In the genomic region with DNA sequence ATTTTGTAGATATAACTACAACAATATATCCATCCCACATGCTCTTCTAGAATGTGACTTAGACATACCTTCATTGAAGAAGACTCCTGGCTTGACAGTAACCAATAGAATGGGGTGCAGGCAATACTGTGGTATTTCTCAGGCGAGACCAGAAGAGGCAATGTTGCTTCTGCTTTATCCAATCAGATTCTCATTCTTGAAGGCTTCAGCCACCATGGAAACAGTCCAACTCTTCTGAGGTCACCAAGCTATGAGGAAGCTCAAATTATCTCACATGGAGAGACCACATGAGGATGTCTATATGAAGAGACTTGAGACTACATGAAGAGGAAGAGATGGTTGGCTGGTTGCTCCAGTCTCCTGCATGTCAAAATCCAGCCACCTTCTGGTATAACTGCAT, we compare ENCODE assay signal across 15 cellular contexts.
"Had no signal": no experiment of that assay in that cellular context is flagged by ENCODE, and none has a peak within 500 bp of the region (broad histone marks: within the 10 kb centered on the region; RNA-seq: fewer than 3 reads in every experiment).

No MANE protein-coding gene starts in this region.

- H3K4me3 ChIP-seq: transverse colon had no signal

- DNase-seq: activated CD4-positive, alpha-beta T cell treated with anti-CD3 and anti-CD28 coated beads, Interleukin-2, amount 50 U/mL, for 1 hour; activated naive CD4-positive, alpha-beta T cell treated with anti-CD3 and anti-CD28 coated beads, Interleukin-2, amount 10 ng/mL, durations not matched to agents 7 days and 5 days; amygdala; dermis blood vessel endothelial cell; endodermal cell; hypothalamus; mammary epithelial cell; naive thymus-derived CD4-positive, alpha-beta T cell; nucleus accumbens; right cardiac atrium; stimulated activated CD4-positive, alpha-beta T cell treated with anti-CD3 and anti-CD28 coated beads, Interleukin-2, amount 100 ng/mL, for 24 hours; stimulated activated naive B cell treated with anti-CD40 and anti-IgM and Interleukin-4, amounts not matched to agents 10 μg/mL and 1 μg/mL and 100 μg/mL, for 72 hours; substantia nigra; T1000; transverse colon had no signal

- H3K27me3 ChIP-seq: transverse colon had no signal

- H3K27ac ChIP-seq: transverse colon had no signal

- H3K9me3 ChIP-seq: transverse colon had no signal

- H3K4me1 ChIP-seq: transverse colon had no signal

- ATAC-seq: naive thymus-derived CD4-positive, alpha-beta T cell; right cardiac atrium; stimulated activated naive B cell treated with anti-CD40 and anti-IgM and Interleukin-4, amounts not matched to agents 10 μg/mL and 1 μg/mL and 100 μg/mL, for 72 hours had no signal

- H3K36me3 ChIP-seq: transverse colon had no signal
